11 cellular contexts compared by ENCODE assay signal in the genomic region with DNA sequence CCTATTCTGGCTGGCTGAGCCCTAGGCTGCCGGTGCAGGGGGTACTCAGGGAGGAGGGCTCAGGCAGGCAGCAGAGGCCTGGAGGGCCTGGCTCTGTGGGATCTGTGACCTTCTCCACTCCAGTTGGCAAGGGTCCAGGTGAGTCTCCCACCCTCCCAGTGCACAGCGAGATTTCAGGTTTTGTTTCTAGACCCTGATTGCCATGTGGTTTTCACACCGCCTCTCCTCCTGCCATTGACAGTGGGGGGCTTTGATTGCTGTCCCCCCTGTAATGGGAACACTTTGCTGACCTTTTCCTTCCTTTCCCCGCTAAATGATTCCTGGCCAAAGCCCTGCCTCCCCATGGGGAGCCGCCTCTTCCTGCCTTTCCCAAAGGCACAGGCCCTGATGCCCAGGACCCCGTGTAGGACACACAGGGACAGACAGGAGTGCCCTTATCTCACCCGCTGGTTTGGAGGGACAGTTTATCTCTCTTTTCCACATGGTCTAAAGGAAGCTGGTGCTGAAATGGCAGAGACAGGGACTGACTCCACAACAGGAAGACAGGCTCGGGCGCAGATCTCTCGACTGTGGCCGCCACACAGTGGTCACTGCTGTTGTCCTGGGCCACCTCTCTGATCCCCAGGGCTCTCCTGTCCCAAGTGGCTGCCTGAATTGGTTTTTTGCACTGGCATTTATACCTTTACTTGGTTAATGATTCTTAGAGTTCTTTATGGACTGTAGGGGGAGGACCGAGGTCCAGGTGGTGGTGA. TPM values are rescaled to one million over a fixed set of nuclear protein-coding genes. Genes with fewer than 3 reads are reported as not detected.
A peak's percentile ranks its signal among the peaks of the same experiment; 100 is the strongest.
DNase-seq lines count a peak whose midpoint lies in the region; ATAC-seq and TF ChIP-seq lines count a peak whose summit lies in the region.
"Had no signal": no experiment of that assay in that cellular context is flagged by ENCODE, and none has a peak within 500 bp of the region (broad histone marks: within the 10 kb centered on the region; RNA-seq: fewer than 3 reads in every experiment).

No MANE protein-coding gene starts in this region.

- H3K4me3 ChIP-seq in heart left ventricle, result no peak overlapping the region
- H3K4me3 ChIP-seq in parathyroid adenoma (ENCODE audit: low read depth, low read length), result no peak overlapping the region
- no peak overlapping the region for H3K4me3 ChIP-seq in foreskin fibroblast (ENCODE audit: low read depth in 1 of 2, low read length in 2 of 2)

- peaks cover 17% of the 10 kb centered on the region for H3K79me2 ChIP-seq in parathyroid adenoma

- no peak overlapping the region for H2AFZ ChIP-seq in parathyroid adenoma

- no peaks in the 10 kb centered on the region for H3K36me3 ChIP-seq in heart left ventricle
- H3K36me3 ChIP-seq in parathyroid adenoma (ENCODE audit: control insufficient read depth, insufficient read depth, low read length), result no peaks in the 10 kb centered on the region

- H3K9me3 ChIP-seq in heart left ventricle (peaks cover 0 to 12% (median 8%) of the 10 kb centered on the region in 12 donors), parathyroid adenoma (ENCODE audit: control insufficient read depth, low read length) (no peaks in the 10 kb centered on the region)

- no peak overlapping the region for H3K9ac ChIP-seq in parathyroid adenoma

- WGBS in heart left ventricle, 4 donors, result 39 to 48% (median 41%) methylated on average over 11 to 12 of the region's 12 CpGs

- TF ChIP-seq CTCF in heart left ventricle (IDR thresholded peaks at IDR 0.05) (peak in 1 of 12 donors; percentile 14), parathyroid adenoma (IDR thresholded peaks at IDR 0.05) (no peak), foreskin fibroblast (IDR thresholded peaks at IDR 0.05; ENCODE audit: low read depth, low read length) (no peak)

- H3K27me3 ChIP-seq in heart left ventricle (no peaks in the 10 kb centered on the region), parathyroid adenoma (ENCODE audit: control insufficient read depth, insufficient read depth, low read length) (no peaks in the 10 kb centered on the region)

- TF ChIP-seq POLR2A in heart left ventricle (IDR thresholded peaks at IDR 0.05), result peak in 1 of 2 donors; percentile 18

- H3K27ac ChIP-seq in heart left ventricle (peak overlapping the region in 11 of 12 donors; percentile 57 to 83 (median 66)), parathyroid adenoma (peak overlapping the region; percentile 44)

- peak overlapping the region; percentile 1 for H3K4me2 ChIP-seq in parathyroid adenoma (ENCODE audit: low read length)

- H3K4me1 ChIP-seq in heart left ventricle, result peaks cover 26 to 94% (median 80%) of the 10 kb centered on the region in 12 donors
- H3K4me1 ChIP-seq in parathyroid adenoma, result peaks cover 17% of the 10 kb centered on the region

- DNase-seq in CMK (ENCODE audit: low read depth), result peak; percentile 94
- DNase-seq in UCSD-AML1 (lab: John Stamatoyannopoulos, UW; ENCODE audit: unreplicated experiment), result peak; percentile 38
- peak in 3 of 5 donors; percentile 45 to 51 (median 47) for DNase-seq in heart left ventricle
- no peak for DNase-seq in foreskin fibroblast
- no peak for DNase-seq in activated CD8-positive, alpha-beta memory T cell treated with anti-CD3 and anti-CD28 coated beads, Interleukin-2, amount 50 U/mL, for 48 hours
- DNase-seq: activated T-cell treated with anti-CD3 and anti-CD28 coated beads, Interleukin-2, amount 50 U/mL, for 1 hour; HCEC 1CT; NCI-H1694 treated with DMSO at 0.1 percent for 48 hours had no signal

- intact Hi-C loops in heart left ventricle (cut with DNase I), result loop anchor here in 3 of 10 donors (5.0 to 10.0 kb wide), 2 partner anchors 41 to 51 kb away; a partner anchor contains a TSS

- peak; percentile 56 to 66 (median 61) for ATAC-seq in heart left ventricle
- no peak for ATAC-seq in GM18502 (IDR thresholded peaks at IDR 0.05; ENCODE audit: poor library complexity, unreplicated experiment)
- no peak for ATAC-seq in HG02884 (IDR thresholded peaks at IDR 0.05; ENCODE audit: unreplicated experiment)

RNA-seq across cellular contexts. Expression of a gene that starts 43.4 kb away (rescaled TPM):
- total RNA-seq in heart left ventricle, result 10 to 100 TPM; 24.0 to 51.1 (median 29.3) TPM
- polyA plus RNA-seq in heart left ventricle, result 10 to 100 TPM; 12.6 to 22.4 TPM

Comparison
In these comparisons a context has a peak if more than half of its experiments do, and no peak if none do; other contexts are left out.
1. DNase-seq: peak in CMK (single experiment), UCSD-AML1 (single experiment) and heart left ventricle (3 of 5); none in foreskin fibroblast (0 of 2) and activated CD8-positive, alpha-beta memory T cell treated with anti-CD3 and anti-CD28 coated beads, Interleukin-2, amount 50 U/mL, for 48 hours (single experiment).
2. ATAC-seq: peak in heart left ventricle (4 of 4); none in GM18502 (single experiment) and HG02884 (single experiment).